20 cellular contexts compared by ENCODE assay signal in the genomic region with DNA sequence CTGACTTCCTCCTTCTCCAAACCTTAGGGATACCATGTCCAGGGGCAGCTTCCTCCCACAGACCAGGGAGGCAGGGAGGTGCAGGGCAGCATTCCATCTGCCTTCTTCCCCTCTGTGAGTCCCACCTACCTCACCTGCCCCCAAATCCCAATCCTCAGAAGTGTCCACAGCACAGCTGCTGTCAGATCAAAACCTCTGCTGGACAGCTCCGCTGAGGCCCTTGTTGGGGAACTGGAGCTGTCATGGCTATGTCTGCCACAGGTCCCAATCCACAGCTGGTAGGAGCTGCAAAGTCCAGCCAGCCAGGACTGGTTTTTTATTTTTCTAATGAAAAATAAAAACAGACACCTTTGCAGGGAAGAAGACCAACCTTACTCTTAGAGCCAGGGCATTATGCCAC. TPM values are rescaled to one million over a fixed set of nuclear protein-coding genes. Genes with fewer than 3 reads are reported as not detected.
"Had no signal": no experiment of that assay in that cellular context is flagged by ENCODE, and none has a peak within 500 bp of the region (broad histone marks: within the 10 kb centered on the region; RNA-seq: fewer than 3 reads in every experiment).

No MANE protein-coding gene starts in this region.

- H3K27ac Mint-ChIP-seq: activated CD4-positive, alpha-beta T cell treated with anti-CD3 and anti-CD28 coated beads, Interleukin-2, amount 10 ng/mL, durations not matched to agents 7 days and 5 days; activated T-helper 1 cell treated with anti-CD3 and anti-CD28 coated beads, Interleukin-12 subunit alpha, Interleukin-12 subunit beta, Interleukin-2, Interleukin-4 antibody, amounts not matched to agents 30 ng/mL and 10 ng/mL and 1 ng/mL, durations not matched to agents 14 hours and 24 hours and 36 hours had no signal

- H3K27me3 ChIP-seq: pancreas had no signal

- ATAC-seq: lower lobe of right lung, pancreas had no signal

- H3K4me3 Mint-ChIP-seq: activated CD4-positive, alpha-beta T cell treated with anti-CD3 and anti-CD28 coated beads, Interleukin-2, amount 10 ng/mL, durations not matched to agents 7 days and 5 days; activated T-helper 1 cell treated with anti-CD3 and anti-CD28 coated beads, Interleukin-12 subunit alpha, Interleukin-12 subunit beta, Interleukin-2, Interleukin-4 antibody, amounts not matched to agents 30 ng/mL and 10 ng/mL and 1 ng/mL, durations not matched to agents 14 hours and 24 hours and 36 hours; neural crest cell had no signal

- H3K4me1 Mint-ChIP-seq: activated CD4-positive, alpha-beta T cell treated with anti-CD3 and anti-CD28 coated beads, Interleukin-2, amount 10 ng/mL, durations not matched to agents 7 days and 5 days; neural crest cell had no signal

- H3K9me3 ChIP-seq: breast epithelium, lower lobe of right lung, pancreas, sigmoid colon, spleen, thoracic aorta had no signal

- H3K36me3 ChIP-seq: breast epithelium, lower lobe of right lung, pancreas, sigmoid colon, spleen, thoracic aorta had no signal

- FAIRE-seq: pancreas had no signal

- H3K27ac ChIP-seq: breast epithelium, lower lobe of right lung, pancreas, sigmoid colon, spleen, thoracic aorta had no signal

- H3K9me3 Mint-ChIP-seq: activated CD4-positive, alpha-beta T cell treated with anti-CD3 and anti-CD28 coated beads, Interleukin-2, amount 10 ng/mL, durations not matched to agents 7 days and 5 days; activated T-helper 1 cell treated with anti-CD3 and anti-CD28 coated beads, Interleukin-12 subunit alpha, Interleukin-12 subunit beta, Interleukin-2, Interleukin-4 antibody, amounts not matched to agents 30 ng/mL and 10 ng/mL and 1 ng/mL, durations not matched to agents 14 hours and 24 hours and 36 hours; neural crest cell had no signal

- H3K4me3 ChIP-seq: breast epithelium, lower lobe of right lung, pancreas, sigmoid colon, spleen, thoracic aorta had no signal

- DNase-seq: activated CD4-positive, alpha-beta T cell treated with anti-CD3 and anti-CD28 coated beads, Interleukin-2, amount 10 ng/mL, durations not matched to agents 7 days and 5 days; erythroblast; hippocampal formation; kidney glomerular epithelial cell; lower lobe of right lung; midbrain; pancreas; sigmoid colon had no signal

- H3K4me1 ChIP-seq: breast epithelium, lower lobe of right lung, pancreas, sigmoid colon, spleen had no signal

RNA-seq across cellular contexts. Expression of gene TBC1D21, which starts 40.7 kb away (rescaled TPM):
- total RNA-seq: activated CD4-positive, alpha-beta T cell treated with anti-CD3 and anti-CD28 coated beads, Interleukin-2, amount 10 ng/mL, durations not matched to agents 7 days and 5 days; activated CD8-positive, alpha-beta memory T cell treated with anti-CD3 and anti-CD28 coated beads for 36 hours; activated T-helper 1 cell treated with anti-CD3 and anti-CD28 coated beads, Interleukin-12 subunit alpha, Interleukin-12 subunit beta, Interleukin-2, Interleukin-4 antibody, amounts not matched to agents 30 ng/mL and 10 ng/mL and 1 ng/mL, durations not matched to agents 14 hours and 24 hours and 36 hours; aorta; breast epithelium; chondrocyte; dermis microvascular lymphatic vessel endothelial cell; lower lobe of right lung; myocyte; neural crest cell; pancreas; sigmoid colon; spleen; T-helper 2 cell treated with Interferon-gamma antibody and Interleukin-4, amounts not matched to agents 100 ng/mL and 5 ng/mL, for 36 hours; thoracic aorta; ureter had no signal
- polyA plus RNA-seq: aorta, pancreas, sigmoid colon, spleen had no signal
